23 cellular contexts compared by ENCODE assay signal in genomic region chr9:98318834-98319478, GRCh38.
DNase-seq lines count a peak whose midpoint lies in the region; ATAC-seq, FAIRE-seq and TF ChIP-seq lines count a peak whose summit lies in the region.
"Had no signal": no experiment of that assay in that cellular context is flagged by ENCODE, and none has a peak within 500 bp of the region (broad histone marks: within the 10 kb centered on the region; RNA-seq: fewer than 3 reads in every experiment).

No MANE protein-coding gene starts in this region.

- H3K4me2 ChIP-seq in osteoblast (ENCODE audit: insufficient read depth, low read length), result no peak overlapping the region

- H3K4me1 ChIP-seq in osteoblast (ENCODE audit: insufficient read depth, low read length), result peaks cover 10% of the 10 kb centered on the region

- H3K4me3 ChIP-seq in osteoblast (ENCODE audit: insufficient read depth, low read length), result no peak overlapping the region
- H3K4me3 ChIP-seq: thoracic aorta had no signal

- H3K79me2 ChIP-seq in osteoblast (ENCODE audit: insufficient read depth, low read length), result no peaks in the 10 kb centered on the region

- H4K20me1 ChIP-seq in osteoblast (ENCODE audit: insufficient read depth, low read length), result no peaks in the 10 kb centered on the region

- H3K36me3 Mint-ChIP-seq in activated T-helper 1 cell treated with anti-CD3 and anti-CD28 coated beads, Interleukin-12 subunit alpha, Interleukin-12 subunit beta, Interleukin-2, Interleukin-4 antibody, amounts not matched to agents 30 ng/mL and 10 ng/mL and 1 ng/mL, durations not matched to agents 14 hours and 24 hours and 36 hours (ENCODE audit: low read depth), result no peaks in the 10 kb centered on the region
- H3K36me3 Mint-ChIP-seq: stimulated activated effector memory CD8-positive, alpha-beta T cell treated with anti-CD3 and anti-CD28 coated beads, Interleukin-12 subunit alpha, Interleukin-12 subunit beta, amount 100 ng/mL, for 72 hours; T-cell had no signal

- no peaks in the 10 kb centered on the region for H3K9me3 Mint-ChIP-seq in activated T-helper 1 cell treated with anti-CD3 and anti-CD28 coated beads, Interleukin-12 subunit alpha, Interleukin-12 subunit beta, Interleukin-2, Interleukin-4 antibody, amounts not matched to agents 30 ng/mL and 10 ng/mL and 1 ng/mL, durations not matched to agents 14 hours and 24 hours and 36 hours
- H3K9me3 Mint-ChIP-seq: stimulated activated effector memory CD8-positive, alpha-beta T cell treated with anti-CD3 and anti-CD28 coated beads, Interleukin-12 subunit alpha, Interleukin-12 subunit beta, amount 100 ng/mL, for 72 hours; T-cell had no signal

- no peak overlapping the region for H2AFZ ChIP-seq in osteoblast (ENCODE audit: low read length)

- intact Hi-C loops in activated T-helper 1 cell treated with anti-CD3 and anti-CD28 coated beads, Interleukin-12 subunit alpha, Interleukin-12 subunit beta, Interleukin-2, Interleukin-4 antibody, amounts not matched to agents 30 ng/mL and 10 ng/mL and 1 ng/mL, durations not matched to agents 14 hours and 24 hours and 36 hours (cut with micrococcal nuclease), result no loop called here

- H3K27ac Mint-ChIP-seq in activated T-helper 1 cell treated with anti-CD3 and anti-CD28 coated beads, Interleukin-12 subunit alpha, Interleukin-12 subunit beta, Interleukin-2, Interleukin-4 antibody, amounts not matched to agents 30 ng/mL and 10 ng/mL and 1 ng/mL, durations not matched to agents 14 hours and 24 hours and 36 hours, result no peak overlapping the region
- H3K27ac Mint-ChIP-seq: endodermal cell; stimulated activated effector memory CD8-positive, alpha-beta T cell treated with anti-CD3 and anti-CD28 coated beads, Interleukin-12 subunit alpha, Interleukin-12 subunit beta, amount 100 ng/mL, for 72 hours; T-cell had no signal

- no peaks in the 10 kb centered on the region for H3K36me3 ChIP-seq in osteoblast (ENCODE audit: insufficient read depth, low read length)
- H3K36me3 ChIP-seq: thoracic aorta had no signal

- no peaks in the 10 kb centered on the region for H3K27me3 ChIP-seq in osteoblast (ENCODE audit: insufficient read depth, low read length)

- H3K27me3 Mint-ChIP-seq in activated T-helper 1 cell treated with anti-CD3 and anti-CD28 coated beads, Interleukin-12 subunit alpha, Interleukin-12 subunit beta, Interleukin-2, Interleukin-4 antibody, amounts not matched to agents 30 ng/mL and 10 ng/mL and 1 ng/mL, durations not matched to agents 14 hours and 24 hours and 36 hours (ENCODE audit: insufficient read depth), result peaks cover 6% of the 10 kb centered on the region

- TF ChIP-seq CTCF in osteoblast (IDR thresholded peaks at IDR 0.05; ENCODE audit: extremely low read depth, low read depth, low read length), result no peak

- no peak overlapping the region for H3K4me3 Mint-ChIP-seq in activated T-helper 1 cell treated with anti-CD3 and anti-CD28 coated beads, Interleukin-12 subunit alpha, Interleukin-12 subunit beta, Interleukin-2, Interleukin-4 antibody, amounts not matched to agents 30 ng/mL and 10 ng/mL and 1 ng/mL, durations not matched to agents 14 hours and 24 hours and 36 hours
- H3K4me3 Mint-ChIP-seq: endodermal cell; stimulated activated effector memory CD8-positive, alpha-beta T cell treated with anti-CD3 and anti-CD28 coated beads, Interleukin-12 subunit alpha, Interleukin-12 subunit beta, amount 100 ng/mL, for 72 hours; T-cell had no signal

- FAIRE-seq in RCC 7860 (lab: Jason Lieb, UNC), result no peak
- FAIRE-seq: frontal cortex, GM19239 had no signal

- peaks cover 6% of the 10 kb centered on the region for H3K4me1 Mint-ChIP-seq in activated T-helper 1 cell treated with anti-CD3 and anti-CD28 coated beads, Interleukin-12 subunit alpha, Interleukin-12 subunit beta, Interleukin-2, Interleukin-4 antibody, amounts not matched to agents 30 ng/mL and 10 ng/mL and 1 ng/mL, durations not matched to agents 14 hours and 24 hours and 36 hours (ENCODE audit: low read depth)
- H3K4me1 Mint-ChIP-seq: stimulated activated effector memory CD8-positive, alpha-beta T cell treated with anti-CD3 and anti-CD28 coated beads, Interleukin-12 subunit alpha, Interleukin-12 subunit beta, amount 100 ng/mL, for 72 hours had no signal

- H3K27ac ChIP-seq in osteoblast (ENCODE audit: low read depth, low read length), result no peak overlapping the region
- H3K27ac ChIP-seq: thoracic aorta, VCaP had no signal

- H3K9me3 ChIP-seq in osteoblast (ENCODE audit: low read depth, low read length), result no peaks in the 10 kb centered on the region
- H3K9me3 ChIP-seq: thoracic aorta had no signal

- DNase-seq in ELF-1 (ENCODE audit: low read depth, low spot score) (peak; percentile 14), RCC 7860 (ENCODE audit: low spot score) (peak; percentile 10), fibroblast of gingiva (ENCODE audit: low read depth) (peak; percentile 40), osteoblast (ENCODE audit: insufficient read length, low spot score, missing footprints) (peak; percentile 73), NCI-H1436 (lab: John Stamatoyannopoulos, UW) (no peak)
- no peak for DNase-seq in activated T-helper 1 cell treated with anti-CD3 and anti-CD28 coated beads, Interleukin-12 subunit alpha, Interleukin-12 subunit beta, Interleukin-2, Interleukin-4 antibody, amounts not matched to agents 30 ng/mL and 10 ng/mL and 1 ng/mL, durations not matched to agents 14 hours and 24 hours and 36 hours (ENCODE audit: low spot score)
- DNase-seq: activated CD4-positive, alpha-beta T cell treated with anti-CD3 and anti-CD28 coated beads, Interleukin-2, amount 50 U/mL, for 48 hours; activated naive CD4-positive, alpha-beta T cell treated with Interleukin-2 at 50 U/mL for 16 hours; AML-193; anterior cingulate cortex; endodermal cell; NCI-H1436 treated with DMSO at 0.1 percent for 48 hours; NCI-H2171; NCI-H748 treated with DMSO at 0.1 percent for 48 hours; SHP77 treated with DMSO at 0.1 percent for 48 hours; stimulated activated CD4-positive, alpha-beta T cell treated with anti-CD3 and anti-CD28 coated beads, Interleukin-15, amount 100 ng/mL, for 24 hours; T-cell had no signal

- ATAC-seq in GM21825 (IDR thresholded peaks at IDR 0.05; ENCODE audit: unreplicated experiment), result no peak
- ATAC-seq: stimulated activated effector memory CD8-positive, alpha-beta T cell treated with anti-CD3 and anti-CD28 coated beads, Interleukin-12 subunit alpha, Interleukin-12 subunit beta, amount 100 ng/mL, for 72 hours; T-cell had no signal

Comparison
In these comparisons a context has a peak if more than half of its experiments do, and no peak if none do; other contexts are left out.
1. DNase-seq: peak in ELF-1 (single experiment), RCC 7860 (single experiment), fibroblast of gingiva (single experiment) and osteoblast (single experiment); none in NCI-H1436 (single experiment) and activated T-helper 1 cell treated with anti-CD3 and anti-CD28 coated beads, Interleukin-12 subunit alpha, Interleukin-12 subunit beta, Interleukin-2, Interleukin-4 antibody, amounts not matched to agents 30 ng/mL and 10 ng/mL and 1 ng/mL, durations not matched to agents 14 hours and 24 hours and 36 hours (single experiment).